In genomic region chr4:115201042-115201330, GRCh38 we compare ENCODE assay signal across 36 cellular contexts.
"Had no signal": no experiment of that assay in that cellular context is flagged by ENCODE, and none has a peak within 500 bp of the region (broad histone marks: within the 10 kb centered on the region; RNA-seq: fewer than 3 reads in every experiment).

No MANE protein-coding gene starts in this region.

- DNase-seq: activated CD4-positive, alpha-beta T cell treated with anti-CD3 and anti-CD28 coated beads, Interleukin-2, amount 10 ng/mL, durations not matched to agents 24 days and 14 days; activated CD4-positive, alpha-beta T cell treated with anti-CD3 and anti-CD28 coated beads, Interleukin-2, amount 50 U/mL, for 4 hours; activated CD4-positive, CD25-positive, alpha-beta regulatory T cell; activated CD8-positive, alpha-beta T cell treated with anti-CD3 and anti-CD28 coated beads for 36 hours; activated effector memory CD4-positive, alpha-beta T cell treated with anti-CD3 and anti-CD28 coated beads, Interleukin-2, amount 50 U/mL, for 16 hours; activated naive CD4-positive, alpha-beta T cell; activated naive CD8-positive, alpha-beta T cell treated with anti-CD3 and anti-CD28 coated beads, Interleukin-2, amount 10 ng/mL, durations not matched to agents 7 days and 5 days; activated T-cell treated with anti-CD3 and anti-CD28 coated beads, Interleukin-2, amount 50 U/mL, for 1 hour; activated T-cell treated with anti-CD3 and anti-CD28 coated beads, Interleukin-2, amount 50 U/mL, for 72 hours; amygdala; body of pancreas; Karpas-422; KBM-7; NCI-H1105; NCI-H1417 treated with DMSO at 0.1 percent for 48 hours; NCI-H187 treated with DMSO at 0.1 percent for 48 hours; NCI-H2081; NCI-H226; NCI-H446 treated with DMSO at 0.1 percent for 48 hours; NCI-H524 treated with DMSO at 0.1 percent for 48 hours; NCI-H748 treated with DMSO at 0.1 percent for 48 hours; NK-92 treated with Interleukin-12 subunit alpha and Interleukin-12 subunit beta, amount 100 ng/mL, for 24 hours; PC-3; Peyer's patch; RPMI8226; SHP77 treated with DMSO at 0.1 percent for 48 hours; SW 1271; T-helper 1 cell; T-helper 2 cell; T-helper 9 cell had no signal

- ATAC-seq: activated CD8-positive, alpha-beta T cell treated with anti-CD3 and anti-CD28 coated beads for 36 hours; activated T-cell treated with anti-CD3 and anti-CD28 coated beads, Interleukin-2, amount 50 U/mL, for 72 hours; activated T-helper 17 cell treated with anti-CD3 and anti-CD28 coated beads, Interleukin-2, amount 50 U/mL, for 72 hours; body of pancreas; PC-3; SK-N-SH treated with all-trans-retinoic acid at 6 μM for 48 hours had no signal

- H3K27ac Mint-ChIP-seq: activated CD4-positive, alpha-beta T cell treated with anti-CD3 and anti-CD28 coated beads, Interleukin-2, amount 10 ng/mL, durations not matched to agents 24 days and 14 days; activated CD8-positive, alpha-beta T cell treated with anti-CD3 and anti-CD28 coated beads for 36 hours; activated naive CD4-positive, alpha-beta T cell treated with anti-CD3 and anti-CD28 coated beads, Interleukin-2, amount 50 U/mL, for 24 hours; activated naive CD8-positive, alpha-beta T cell treated with anti-CD3 and anti-CD28 coated beads, Interleukin-2, amount 10 ng/mL, durations not matched to agents 7 days and 5 days; activated T-cell treated with anti-CD3 and anti-CD28 coated beads, Interleukin-2, amount 50 U/mL, for 72 hours; activated T-helper 17 cell treated with anti-CD3 and anti-CD28 coated beads, Interleukin-2, amount 50 U/mL, for 72 hours had no signal

- H3K27ac ChIP-seq: ascending aorta, body of pancreas, breast epithelium, Peyer's patch, VCaP had no signal

- H3K27me3 Mint-ChIP-seq: activated CD4-positive, alpha-beta T cell treated with anti-CD3 and anti-CD28 coated beads, Interleukin-2, amount 10 ng/mL, durations not matched to agents 24 days and 14 days; activated CD8-positive, alpha-beta T cell treated with anti-CD3 and anti-CD28 coated beads for 36 hours; activated naive CD4-positive, alpha-beta T cell treated with anti-CD3 and anti-CD28 coated beads, Interleukin-2, amount 50 U/mL, for 24 hours; activated naive CD8-positive, alpha-beta T cell treated with anti-CD3 and anti-CD28 coated beads, Interleukin-2, amount 10 ng/mL, durations not matched to agents 7 days and 5 days had no signal

- H3K9me3 ChIP-seq: ascending aorta, body of pancreas, Peyer's patch had no signal

- H3K4me3 Mint-ChIP-seq: activated CD4-positive, alpha-beta T cell treated with anti-CD3 and anti-CD28 coated beads, Interleukin-2, amount 10 ng/mL, durations not matched to agents 24 days and 14 days; activated CD8-positive, alpha-beta T cell treated with anti-CD3 and anti-CD28 coated beads for 36 hours; activated naive CD4-positive, alpha-beta T cell treated with anti-CD3 and anti-CD28 coated beads, Interleukin-2, amount 50 U/mL, for 24 hours; activated naive CD8-positive, alpha-beta T cell treated with anti-CD3 and anti-CD28 coated beads, Interleukin-2, amount 10 ng/mL, durations not matched to agents 7 days and 5 days; activated T-cell treated with anti-CD3 and anti-CD28 coated beads, Interleukin-2, amount 50 U/mL, for 72 hours; activated T-helper 17 cell treated with anti-CD3 and anti-CD28 coated beads, Interleukin-2, amount 50 U/mL, for 72 hours had no signal

- H3K9me3 Mint-ChIP-seq: activated CD4-positive, alpha-beta T cell treated with anti-CD3 and anti-CD28 coated beads, Interleukin-2, amount 10 ng/mL, durations not matched to agents 24 days and 14 days; activated CD8-positive, alpha-beta T cell treated with anti-CD3 and anti-CD28 coated beads for 36 hours; activated naive CD4-positive, alpha-beta T cell treated with anti-CD3 and anti-CD28 coated beads, Interleukin-2, amount 50 U/mL, for 24 hours; activated naive CD8-positive, alpha-beta T cell treated with anti-CD3 and anti-CD28 coated beads, Interleukin-2, amount 10 ng/mL, durations not matched to agents 7 days and 5 days; activated T-helper 17 cell treated with anti-CD3 and anti-CD28 coated beads, Interleukin-2, amount 50 U/mL, for 72 hours had no signal

- H3K4me1 Mint-ChIP-seq: activated CD4-positive, alpha-beta T cell treated with anti-CD3 and anti-CD28 coated beads, Interleukin-2, amount 10 ng/mL, durations not matched to agents 24 days and 14 days; activated naive CD4-positive, alpha-beta T cell treated with anti-CD3 and anti-CD28 coated beads, Interleukin-2, amount 50 U/mL, for 24 hours; activated naive CD8-positive, alpha-beta T cell treated with anti-CD3 and anti-CD28 coated beads, Interleukin-2, amount 10 ng/mL, durations not matched to agents 7 days and 5 days; activated T-helper 17 cell treated with anti-CD3 and anti-CD28 coated beads, Interleukin-2, amount 50 U/mL, for 72 hours had no signal

- H3K27me3 ChIP-seq: ascending aorta, body of pancreas, breast epithelium, Peyer's patch had no signal

- H3K36me3 Mint-ChIP-seq: activated naive CD4-positive, alpha-beta T cell treated with anti-CD3 and anti-CD28 coated beads, Interleukin-2, amount 50 U/mL, for 24 hours; activated naive CD8-positive, alpha-beta T cell treated with anti-CD3 and anti-CD28 coated beads, Interleukin-2, amount 10 ng/mL, durations not matched to agents 7 days and 5 days had no signal

- H3K4me3 ChIP-seq: ascending aorta, body of pancreas, breast epithelium, Peyer's patch had no signal

- H3K36me3 ChIP-seq: ascending aorta, breast epithelium, Peyer's patch had no signal

- H3K4me1 ChIP-seq: ascending aorta, body of pancreas, breast epithelium, Peyer's patch had no signal
